1 cellular context compared by ENCODE assay signal in the genomic region with DNA sequence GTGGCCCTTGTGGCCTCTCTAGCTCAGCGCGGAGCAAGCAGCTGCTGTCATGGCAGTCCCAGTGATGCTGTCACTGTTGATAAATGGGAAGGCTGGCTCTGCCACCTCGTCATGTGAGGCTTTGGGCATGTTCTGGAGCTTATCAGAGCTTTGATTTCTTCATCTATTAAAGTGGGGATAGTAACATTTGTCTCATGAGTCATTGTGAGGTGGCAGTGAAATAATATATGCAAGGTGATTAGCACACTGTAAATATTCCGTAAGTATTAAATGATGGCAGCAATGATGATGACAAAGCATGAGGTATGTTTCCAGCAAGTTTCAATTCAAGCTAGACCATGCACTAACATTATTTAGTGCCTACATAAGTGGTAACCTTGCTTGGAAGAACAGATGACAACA.
TF ChIP-seq lines count a peak whose summit lies in the region.

No MANE protein-coding gene starts in this region.

TF ChIP-seq in HEK293, 187 proteins besides CTCF, POLR2A, EP300 and RAD21 (continued from another document and continues in another):
- no peak for TF ChIP-seq MYNN (tag by site-specific recombination; IDR thresholded peaks at IDR 0.05; ENCODE audit: borderline replicate concordance)
- TF ChIP-seq FEZF1 (tag by site-specific recombination; IDR thresholded peaks at IDR 0.05): no peak
- TF ChIP-seq ZNF664 (tag by site-specific recombination; IDR thresholded peaks at IDR 0.05): no peak
- TF ChIP-seq, protein P1, sequence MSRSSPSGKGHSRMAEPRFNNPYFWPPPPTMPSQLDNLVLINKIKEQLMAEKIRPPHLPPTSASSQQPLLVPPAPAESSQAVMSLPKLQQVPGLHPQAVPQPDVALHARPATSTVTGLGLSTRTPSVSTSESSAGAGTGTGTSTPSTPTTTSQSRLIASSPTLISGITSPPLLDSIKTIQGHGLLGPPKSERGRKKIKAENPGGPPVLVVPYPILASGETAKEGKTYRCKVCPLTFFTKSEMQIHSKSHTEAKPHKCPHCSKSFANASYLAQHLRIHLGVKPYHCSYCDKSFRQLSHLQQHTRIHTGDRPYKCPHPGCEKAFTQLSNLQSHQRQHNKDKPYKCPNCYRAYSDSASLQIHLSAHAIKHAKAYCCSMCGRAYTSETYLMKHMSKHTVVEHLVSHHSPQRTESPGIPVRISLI (tag by site-specific recombination; IDR thresholded peaks at IDR 0.05): no peak
- TF ChIP-seq ZNF23 (tag by site-specific recombination; IDR thresholded peaks at IDR 0.05; ENCODE audit: borderline replicate concordance): no peak
- TF ChIP-seq TRIM28 (IDR thresholded peaks at IDR 0.05; ENCODE audit: borderline replicate concordance, low read length): no peak
- no peak for TF ChIP-seq SP3 (tag by site-specific recombination; IDR thresholded peaks at IDR 0.05)
- TF ChIP-seq, protein P2, sequence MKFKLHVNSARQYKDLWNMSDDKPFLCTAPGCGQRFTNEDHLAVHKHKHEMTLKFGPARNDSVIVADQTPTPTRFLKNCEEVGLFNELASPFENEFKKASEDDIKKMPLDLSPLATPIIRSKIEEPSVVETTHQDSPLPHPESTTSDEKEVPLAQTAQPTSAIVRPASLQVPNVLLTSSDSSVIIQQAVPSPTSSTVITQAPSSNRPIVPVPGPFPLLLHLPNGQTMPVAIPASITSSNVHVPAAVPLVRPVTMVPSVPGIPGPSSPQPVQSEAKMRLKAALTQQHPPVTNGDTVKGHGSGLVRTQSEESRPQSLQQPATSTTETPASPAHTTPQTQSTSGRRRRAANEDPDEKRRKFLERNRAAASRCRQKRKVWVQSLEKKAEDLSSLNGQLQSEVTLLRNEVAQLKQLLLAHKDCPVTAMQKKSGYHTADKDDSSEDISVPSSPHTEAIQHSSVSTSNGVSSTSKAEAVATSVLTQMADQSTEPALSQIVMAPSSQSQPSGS (tag by site-specific recombination; IDR thresholded peaks at IDR 0.05; ENCODE audit: low read depth): no peak
- no peak for TF ChIP-seq ZNF138 (tag by site-specific recombination; IDR thresholded peaks at IDR 0.05; ENCODE audit: borderline replicate concordance)
- TF ChIP-seq ZBTB1 (tag by site-specific recombination; IDR thresholded peaks at IDR 0.05): 0 out of 2 replicates have a peak, but pooled peaks have one; percentile 29
- TF ChIP-seq BCL11B (tag by site-specific recombination; IDR thresholded peaks at IDR 0.05; ENCODE audit: low read depth): no peak
- no peak for TF ChIP-seq ZNF398 (tag by site-specific recombination; IDR thresholded peaks at IDR 0.05)
- peak; percentile 56; the same call in 1 of the 2 replicates for TF ChIP-seq ZNF184 (tag by site-specific recombination; IDR thresholded peaks at IDR 0.05)
- TF ChIP-seq ZNF416 (tag by site-specific recombination; IDR thresholded peaks at IDR 0.05): no peak
- TF ChIP-seq, protein P3, sequence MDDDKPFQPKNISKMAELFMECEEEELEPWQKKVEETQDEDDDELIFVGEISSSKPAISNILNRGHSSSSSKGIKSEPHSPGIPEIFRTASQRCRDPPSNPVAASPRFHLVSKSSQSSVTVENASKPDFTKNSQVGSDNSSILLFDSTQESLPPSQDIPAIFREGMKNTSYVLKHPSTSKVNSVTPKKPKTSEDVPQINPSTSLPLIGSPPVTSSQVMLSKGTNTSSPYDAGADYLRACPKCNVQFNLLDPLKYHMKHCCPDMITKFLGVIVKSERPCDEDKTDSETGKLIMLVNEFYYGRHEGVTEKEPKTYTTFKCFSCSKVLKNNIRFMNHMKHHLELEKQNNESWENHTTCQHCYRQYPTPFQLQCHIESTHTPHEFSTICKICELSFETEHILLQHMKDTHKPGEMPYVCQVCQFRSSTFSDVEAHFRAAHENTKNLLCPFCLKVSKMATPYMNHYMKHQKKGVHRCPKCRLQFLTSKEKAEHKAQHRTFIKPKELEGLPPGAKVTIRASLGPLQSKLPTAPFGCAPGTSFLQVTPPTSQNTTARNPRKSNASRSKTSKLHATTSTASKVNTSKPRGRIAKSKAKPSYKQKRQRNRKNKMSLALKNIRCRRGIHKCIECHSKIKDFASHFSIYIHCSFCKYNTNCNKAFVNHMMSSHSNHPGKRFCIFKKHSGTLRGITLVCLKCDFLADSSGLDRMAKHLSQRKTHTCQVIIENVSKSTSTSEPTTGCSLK (tag by site-specific recombination; IDR thresholded peaks at IDR 0.05): no peak
- TF ChIP-seq, protein P4, sequence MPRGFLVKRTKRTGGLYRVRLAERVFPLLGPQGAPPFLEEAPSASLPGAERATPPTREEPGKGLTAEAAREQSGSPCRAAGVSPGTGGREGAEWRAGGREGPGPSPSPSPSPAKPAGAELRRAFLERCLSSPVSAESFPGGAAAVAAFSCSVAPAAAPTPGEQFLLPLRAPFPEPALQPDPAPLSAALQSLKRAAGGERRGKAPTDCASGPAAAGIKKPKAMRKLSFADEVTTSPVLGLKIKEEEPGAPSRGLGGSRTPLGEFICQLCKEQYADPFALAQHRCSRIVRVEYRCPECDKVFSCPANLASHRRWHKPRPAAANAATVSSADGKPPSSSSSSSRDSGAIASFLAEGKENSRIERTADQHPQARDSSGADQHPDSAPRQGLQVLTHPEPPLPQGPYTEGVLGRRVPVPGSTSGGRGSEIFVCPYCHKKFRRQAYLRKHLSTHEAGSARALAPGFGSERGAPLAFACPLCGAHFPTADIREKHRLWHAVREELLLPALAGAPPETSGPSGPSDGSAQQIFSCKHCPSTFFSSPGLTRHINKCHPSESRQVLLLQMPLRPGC (tag by site-specific recombination; IDR thresholded peaks at IDR 0.05): peak; percentile 48; the same call in 1 of the 2 replicates
- TF ChIP-seq ZEB2 (tag by site-specific recombination; IDR thresholded peaks at IDR 0.05): no peak
- TF ChIP-seq RBAK (tag by site-specific recombination; IDR thresholded peaks at IDR 0.05): no peak
- no peak for TF ChIP-seq GLIS2 (tag by site-specific recombination; IDR thresholded peaks at IDR 0.05)
- TF ChIP-seq, protein P5, sequence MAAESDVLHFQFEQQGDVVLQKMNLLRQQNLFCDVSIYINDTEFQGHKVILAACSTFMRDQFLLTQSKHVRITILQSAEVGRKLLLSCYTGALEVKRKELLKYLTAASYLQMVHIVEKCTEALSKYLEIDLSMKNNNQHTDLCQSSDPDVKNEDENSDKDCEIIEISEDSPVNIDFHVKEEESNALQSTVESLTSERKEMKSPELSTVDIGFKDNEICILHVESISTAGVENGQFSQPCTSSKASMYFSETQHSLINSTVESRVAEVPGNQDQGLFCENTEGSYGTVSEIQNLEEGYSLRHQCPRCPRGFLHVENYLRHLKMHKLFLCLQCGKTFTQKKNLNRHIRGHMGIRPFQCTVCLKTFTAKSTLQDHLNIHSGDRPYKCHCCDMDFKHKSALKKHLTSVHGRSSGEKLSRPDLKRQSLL (tag by site-specific recombination; IDR thresholded peaks at IDR 0.05): 0 out of 2 replicates have a peak, but pooled peaks have one; percentile 13
- no peak for TF ChIP-seq ZNF174 (tag by site-specific recombination; IDR thresholded peaks at IDR 0.05)
- no peak for TF ChIP-seq ZBTB26 (tag by site-specific recombination; optimal IDR thresholded peaks at IDR 0.05)
- TF ChIP-seq ZNF10 (tag by site-specific recombination; IDR thresholded peaks at IDR 0.05): no peak
- TF ChIP-seq, protein P6, sequence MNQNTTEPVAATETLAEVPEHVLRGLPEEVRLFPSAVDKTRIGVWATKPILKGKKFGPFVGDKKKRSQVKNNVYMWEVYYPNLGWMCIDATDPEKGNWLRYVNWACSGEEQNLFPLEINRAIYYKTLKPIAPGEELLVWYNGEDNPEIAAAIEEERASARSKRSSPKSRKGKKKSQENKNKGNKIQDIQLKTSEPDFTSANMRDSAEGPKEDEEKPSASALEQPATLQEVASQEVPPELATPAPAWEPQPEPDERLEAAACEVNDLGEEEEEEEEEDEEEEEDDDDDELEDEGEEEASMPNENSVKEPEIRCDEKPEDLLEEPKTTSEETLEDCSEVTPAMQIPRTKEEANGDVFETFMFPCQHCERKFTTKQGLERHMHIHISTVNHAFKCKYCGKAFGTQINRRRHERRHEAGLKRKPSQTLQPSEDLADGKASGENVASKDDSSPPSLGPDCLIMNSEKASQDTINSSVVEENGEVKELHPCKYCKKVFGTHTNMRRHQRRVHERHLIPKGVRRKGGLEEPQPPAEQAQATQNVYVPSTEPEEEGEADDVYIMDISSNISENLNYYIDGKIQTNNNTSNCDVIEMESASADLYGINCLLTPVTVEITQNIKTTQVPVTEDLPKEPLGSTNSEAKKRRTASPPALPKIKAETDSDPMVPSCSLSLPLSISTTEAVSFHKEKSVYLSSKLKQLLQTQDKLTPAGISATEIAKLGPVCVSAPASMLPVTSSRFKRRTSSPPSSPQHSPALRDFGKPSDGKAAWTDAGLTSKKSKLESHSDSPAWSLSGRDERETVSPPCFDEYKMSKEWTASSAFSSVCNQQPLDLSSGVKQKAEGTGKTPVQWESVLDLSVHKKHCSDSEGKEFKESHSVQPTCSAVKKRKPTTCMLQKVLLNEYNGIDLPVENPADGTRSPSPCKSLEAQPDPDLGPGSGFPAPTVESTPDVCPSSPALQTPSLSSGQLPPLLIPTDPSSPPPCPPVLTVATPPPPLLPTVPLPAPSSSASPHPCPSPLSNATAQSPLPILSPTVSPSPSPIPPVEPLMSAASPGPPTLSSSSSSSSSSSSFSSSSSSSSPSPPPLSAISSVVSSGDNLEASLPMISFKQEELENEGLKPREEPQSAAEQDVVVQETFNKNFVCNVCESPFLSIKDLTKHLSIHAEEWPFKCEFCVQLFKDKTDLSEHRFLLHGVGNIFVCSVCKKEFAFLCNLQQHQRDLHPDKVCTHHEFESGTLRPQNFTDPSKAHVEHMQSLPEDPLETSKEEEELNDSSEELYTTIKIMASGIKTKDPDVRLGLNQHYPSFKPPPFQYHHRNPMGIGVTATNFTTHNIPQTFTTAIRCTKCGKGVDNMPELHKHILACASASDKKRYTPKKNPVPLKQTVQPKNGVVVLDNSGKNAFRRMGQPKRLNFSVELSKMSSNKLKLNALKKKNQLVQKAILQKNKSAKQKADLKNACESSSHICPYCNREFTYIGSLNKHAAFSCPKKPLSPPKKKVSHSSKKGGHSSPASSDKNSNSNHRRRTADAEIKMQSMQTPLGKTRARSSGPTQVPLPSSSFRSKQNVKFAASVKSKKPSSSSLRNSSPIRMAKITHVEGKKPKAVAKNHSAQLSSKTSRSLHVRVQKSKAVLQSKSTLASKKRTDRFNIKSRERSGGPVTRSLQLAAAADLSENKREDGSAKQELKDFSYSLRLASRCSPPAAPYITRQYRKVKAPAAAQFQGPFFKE (tag by site-specific recombination; IDR thresholded peaks at IDR 0.05; ENCODE audit: borderline replicate concordance): no peak
- TF ChIP-seq ZNF26 (tag by site-specific recombination; IDR thresholded peaks at IDR 0.05): no peak
- peak; percentile 17; the same call in 1 of the 2 replicates for TF ChIP-seq TSHZ1 (tag by site-specific recombination; IDR thresholded peaks at IDR 0.05; ENCODE audit: borderline replicate concordance)
- no peak for TF ChIP-seq MZF1 (tag by site-specific recombination; IDR thresholded peaks at IDR 0.05; ENCODE audit: borderline replicate concordance)
- no peak for TF ChIP-seq ZNF239 (tag by site-specific recombination; IDR thresholded peaks at IDR 0.05)
